In the genomic region with DNA sequence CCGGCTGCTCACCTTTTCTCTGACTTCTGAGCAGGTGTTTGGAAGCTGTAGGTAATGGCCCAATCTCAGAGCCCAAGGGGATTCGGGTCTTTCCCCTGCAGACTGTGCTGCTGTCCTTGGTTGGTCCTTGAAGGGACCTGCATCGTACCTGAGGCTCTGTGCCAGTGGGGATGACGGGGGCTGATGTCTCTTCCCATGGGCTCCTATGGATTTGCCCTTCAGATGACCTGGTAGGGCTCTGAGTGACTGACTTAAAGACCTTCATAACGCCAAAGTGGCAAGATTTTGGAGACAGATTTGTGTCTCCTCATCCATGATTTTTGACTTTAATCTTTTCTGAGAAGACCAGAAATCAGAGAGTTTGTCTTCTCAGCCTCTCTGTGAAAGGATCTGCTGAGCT, we compare ENCODE assay signal across 21 cellular contexts.
DNase-seq lines count a peak whose midpoint lies in the region; ATAC-seq and TF ChIP-seq lines count a peak whose summit lies in the region.
"Had no signal": no experiment of that assay in that cellular context is flagged by ENCODE, and none has a peak within 500 bp of the region (broad histone marks: within the 10 kb centered on the region; RNA-seq: fewer than 3 reads in every experiment).

No MANE protein-coding gene starts in this region.

- H2AFZ ChIP-seq in OCI-LY3 (ENCODE audit: low read depth, low read length), result no peak overlapping the region
- H2AFZ ChIP-seq: GM23338 had no signal

- H3K36me3 Mint-ChIP-seq in CD14-positive monocyte, result peaks cover 4 to 17% of the 10 kb centered on the region in 2 donors
- H3K36me3 Mint-ChIP-seq in stimulated activated memory B cell treated with anti-CD40 and anti-IgM and Interleukin-4, amounts not matched to agents 10 μg/mL and 1 μg/mL and 100 μg/mL, for 72 hours, result no peaks in the 10 kb centered on the region

- H3K4me3 Mint-ChIP-seq in CD14-positive monocyte, result no peak overlapping the region
- H3K4me3 Mint-ChIP-seq in stimulated activated memory B cell treated with anti-CD40 and anti-IgM and Interleukin-4, amounts not matched to agents 10 μg/mL and 1 μg/mL and 100 μg/mL, for 72 hours, result no peak overlapping the region
- H3K4me3 Mint-ChIP-seq: GM23338 had no signal

- no peaks in the 10 kb centered on the region for H3K79me2 ChIP-seq in OCI-LY3 (ENCODE audit: low read length)

- peaks cover 0 to 3% (median 0%) of the 10 kb centered on the region in 3 donors for H3K27me3 Mint-ChIP-seq in CD14-positive monocyte (ENCODE audit: low read depth in 3 of 3)
- no peaks in the 10 kb centered on the region for H3K27me3 Mint-ChIP-seq in stimulated activated memory B cell treated with anti-CD40 and anti-IgM and Interleukin-4, amounts not matched to agents 10 μg/mL and 1 μg/mL and 100 μg/mL, for 72 hours

- H3K9me3 ChIP-seq in OCI-LY3 (ENCODE audit: insufficient read depth, low read length) (no peaks in the 10 kb centered on the region), HAP-1 (no peaks in the 10 kb centered on the region)
- H3K9me3 ChIP-seq: SJCRH30 had no signal

- no peaks in the 10 kb centered on the region for H3K36me3 ChIP-seq in OCI-LY3 (replicated peaks; ENCODE audit: low read depth, low read length)
- H3K36me3 ChIP-seq in HAP-1 (replicated peaks), result no peaks in the 10 kb centered on the region
- H3K36me3 ChIP-seq: SJCRH30 had no signal

- H3K9ac ChIP-seq in OCI-LY3 (ENCODE audit: low read length), result peak overlapping the region; percentile 23; the same call in 1 of the 2 replicates

- H3K27ac ChIP-seq in OCI-LY3 (ENCODE audit: low read length) (no peak overlapping the region), coronary artery (no peak overlapping the region)
- H3K27ac ChIP-seq: SJCRH30 had no signal

- H3K4me2 ChIP-seq in OCI-LY3 (ENCODE audit: low read length), result peak overlapping the region; percentile 14
- H3K4me2 ChIP-seq: GM23338 had no signal

- TF ChIP-seq CTCF in CD14-positive monocyte (IDR thresholded peaks at IDR 0.05), result no peak
- no peak for TF ChIP-seq CTCF in OCI-LY3 (IDR thresholded peaks at IDR 0.05; ENCODE audit: low read depth, low read length)
- no peak for TF ChIP-seq CTCF in coronary artery (IDR thresholded peaks at IDR 0.05)

- H3K4me1 Mint-ChIP-seq in CD14-positive monocyte, result peaks cover 46% of the 10 kb centered on the region
- H3K4me1 Mint-ChIP-seq in stimulated activated memory B cell treated with anti-CD40 and anti-IgM and Interleukin-4, amounts not matched to agents 10 μg/mL and 1 μg/mL and 100 μg/mL, for 72 hours, result peaks cover 55% of the 10 kb centered on the region

- peaks cover 74% of the 10 kb centered on the region for H3K4me1 ChIP-seq in OCI-LY3 (ENCODE audit: low read length)
- no peaks in the 10 kb centered on the region for H3K4me1 ChIP-seq in HAP-1
- H3K4me1 ChIP-seq: SJCRH30 had no signal

- intact Hi-C loops in CD14-positive monocyte (cut with micrococcal nuclease), result loop anchor here in 1 of 2 donors (10.0 kb wide), 1 partner anchor 186 kb away; no protein-coding TSS in a partner anchor

- ATAC-seq in stimulated activated memory B cell treated with anti-CD40 and anti-IgM and Interleukin-4, amounts not matched to agents 10 μg/mL and 1 μg/mL and 100 μg/mL, for 72 hours, result no peak
- no peak for ATAC-seq in GM21390 (IDR thresholded peaks at IDR 0.05; ENCODE audit: unreplicated experiment)
- ATAC-seq: GM23338, HCT116, PC-3 had no signal

- peaks cover 0 to 2% (median 0%) of the 10 kb centered on the region in 7 donors for H3K9me3 Mint-ChIP-seq in CD14-positive monocyte
- no peaks in the 10 kb centered on the region for H3K9me3 Mint-ChIP-seq in stimulated activated memory B cell treated with anti-CD40 and anti-IgM and Interleukin-4, amounts not matched to agents 10 μg/mL and 1 μg/mL and 100 μg/mL, for 72 hours
- H3K9me3 Mint-ChIP-seq: GM23338 had no signal

- DNase-seq in CD14-positive monocyte (ENCODE audit: low spot score) (no peak), coronary artery (ENCODE audit: low spot score) (peak; percentile 59), HAP-1 (ENCODE audit: low spot score in 2 of 2) (no peak), SIG-M5 treated with dmso at 0.1 percent for 504 hours (lab: John Stamatoyannopoulos, UW; ENCODE audit: unreplicated experiment) (no peak)
- DNase-seq: ACHN, DMS79 treated with DMSO at 0.1 percent for 48 hours, IMR-90, Karpas-422, NCI-H1417 treated with DMSO at 0.1 percent for 48 hours, NCI-H187 treated with DMSO at 0.1 percent for 48 hours, NCI-H226, NCI-H524, NCI-H82, PC-3, RPMI8226, SJCRH30 had no signal

- no peak overlapping the region for H3K4me3 ChIP-seq in OCI-LY3 (ENCODE audit: low read length)
- no peak overlapping the region for H3K4me3 ChIP-seq in coronary artery
- H3K4me3 ChIP-seq in HAP-1, result no peak overlapping the region
- H3K4me3 ChIP-seq: GM23338, SJCRH30 had no signal

- no peaks in the 10 kb centered on the region for H4K20me1 ChIP-seq in OCI-LY3 (ENCODE audit: insufficient read depth, low read length)

- H3K27me3 ChIP-seq in OCI-LY3 (ENCODE audit: low read depth, low read length) (peaks cover 10% of the 10 kb centered on the region), HAP-1 (ENCODE audit: low read depth) (peaks cover 7% of the 10 kb centered on the region)
- H3K27me3 ChIP-seq: SJCRH30 had no signal

- in situ Hi-C loops in HAP-1 (cut with MboI; ENCODE audit: low sequenced_read_pairs), result loop anchor here (25.0 kb wide), 1 partner anchor 527 kb away; no protein-coding TSS in a partner anchor

- peak overlapping the region in 4 of 7 donors; percentile 19 to 86 (median 80) for H3K27ac Mint-ChIP-seq in CD14-positive monocyte
- H3K27ac Mint-ChIP-seq in stimulated activated memory B cell treated with anti-CD40 and anti-IgM and Interleukin-4, amounts not matched to agents 10 μg/mL and 1 μg/mL and 100 μg/mL, for 72 hours, result peak overlapping the region; percentile 96
- H3K27ac Mint-ChIP-seq: GM23338 had no signal
